In genomic region chr6:31660224-31660997, GRCh38 we compare ENCODE assay signal across 1 cellular context.
TF ChIP-seq lines count a peak whose summit lies in the region.

Gene C6orf47, minus strand, starts transcription at chr6:31660778. Its CDS starts 831 bp downstream, at chr6:31659947.

TF ChIP-seq in HepG2, 621 proteins besides CTCF, POLR2A, EP300 and RAD21 (continued from another document and continues in another):
- no peak for TF ChIP-seq CEBPZ (IDR thresholded peaks at IDR 0.05; ENCODE audit: low read length)
- peak; percentile 87 for TF ChIP-seq PRDM15 (CRISPR knock-in tag; IDR thresholded peaks at IDR 0.05)
- TF ChIP-seq ATF6 (CRISPR knock-in tag; conservative IDR thresholded peaks at IDR 0.05): no peak
- TF ChIP-seq ARID5B (CRISPR knock-in tag; IDR thresholded peaks at IDR 0.05): peak; percentile 65
- TF ChIP-seq ZUFSP (CRISPR knock-in tag; IDR thresholded peaks at IDR 0.05; ENCODE audit: borderline replicate concordance): no peak
- TF ChIP-seq ISL2 (CRISPR knock-in tag; IDR thresholded peaks at IDR 0.05): peak; percentile 81
- TF ChIP-seq HMG20A (CRISPR knock-in tag; IDR thresholded peaks at IDR 0.05; ENCODE audit: borderline replicate concordance): 0 out of 2 replicates have a peak, but pooled peaks have one; percentile 43
- peak; percentile 82; the same call in 1 of the 2 replicates for TF ChIP-seq ZBTB25 (CRISPR knock-in tag; IDR thresholded peaks at IDR 0.05)
- peak; percentile 33; the same call in 1 of the 2 replicates for TF ChIP-seq ZC3H4 (CRISPR knock-in tag; IDR thresholded peaks at IDR 0.05; ENCODE audit: borderline replicate concordance)
- peak; percentile 82; the same call in 1 of the 3 replicates for TF ChIP-seq MXI1 (IDR thresholded peaks at IDR 0.05; ENCODE audit: borderline replicate concordance, low read depth, low read length)
- TF ChIP-seq CEBPG (CRISPR knock-in tag; IDR thresholded peaks at IDR 0.05): no peak
- peak; percentile 64; the same call in 1 of the 2 replicates for TF ChIP-seq ZNF337 (CRISPR knock-in tag; IDR thresholded peaks at IDR 0.05; ENCODE audit: borderline replicate concordance, low read depth)
- TF ChIP-seq RBM22 (optimal IDR thresholded peaks at IDR 0.05; ENCODE audit: low read length): peak; percentile 86
- no peak for TF ChIP-seq NR2F6 (IDR thresholded peaks at IDR 0.05)
- 0 out of 2 replicates have a peak, but pooled peaks have one; percentile 8 for TF ChIP-seq NR2F6 (CRISPR knock-in tag; IDR thresholded peaks at IDR 0.05)
- no peak for TF ChIP-seq CSRNP2 (CRISPR knock-in tag; conservative IDR thresholded peaks at IDR 0.05; ENCODE audit: low read depth)
- peak; percentile 84; the same call in 1 of the 2 replicates for TF ChIP-seq ZNF547 (CRISPR knock-in tag; IDR thresholded peaks at IDR 0.05)
- TF ChIP-seq E2F1 (CRISPR knock-in tag; IDR thresholded peaks at IDR 0.05): peak; percentile 90
- TF ChIP-seq ZNF101 (CRISPR knock-in tag; IDR thresholded peaks at IDR 0.05; ENCODE audit: borderline replicate concordance, low read depth): 0 out of 2 replicates have a peak, but pooled peaks have one; percentile 18
- no peak for TF ChIP-seq CENPT (CRISPR knock-in tag; IDR thresholded peaks at IDR 0.05; ENCODE audit: low read depth)
- TF ChIP-seq FOXC1 (CRISPR knock-in tag; IDR thresholded peaks at IDR 0.05; ENCODE audit: borderline replicate concordance): peak; percentile 91
- peak; percentile 85; the same call in 1 of the 2 replicates for TF ChIP-seq ZNF816 (CRISPR knock-in tag; IDR thresholded peaks at IDR 0.05; ENCODE audit: borderline replicate concordance)
- TF ChIP-seq NBN (conservative IDR thresholded peaks at IDR 0.05): no peak
- peak; percentile 52; the same call in 1 of the 2 replicates for TF ChIP-seq RXRB (CRISPR knock-in tag; IDR thresholded peaks at IDR 0.05; ENCODE audit: borderline replicate concordance)
- no peak for TF ChIP-seq ZMYM4 (CRISPR knock-in tag; IDR thresholded peaks at IDR 0.05)
- TF ChIP-seq FOXK2 (IDR thresholded peaks at IDR 0.05): no peak
- peak; percentile 46; the same call in 1 of the 2 replicates for TF ChIP-seq ZNF609 (CRISPR knock-in tag; IDR thresholded peaks at IDR 0.05; ENCODE audit: borderline replicate concordance)
- peak; percentile 63 for TF ChIP-seq ZNF263 (CRISPR knock-in tag; IDR thresholded peaks at IDR 0.05)
